Comparison of ENCODE assay signal across 34 cellular contexts in genomic region chr2:25023333-25023732, GRCh38.
"Had no signal": no experiment of that assay in that cellular context is flagged by ENCODE, and none has a peak within 500 bp of the region (broad histone marks: within the 10 kb centered on the region; RNA-seq: fewer than 3 reads in every experiment).

No MANE protein-coding gene starts in this region.

- H3K9me3 ChIP-seq: MG63 had no signal

- H3K4me3 ChIP-seq: MG63 had no signal

- H3K36me3 ChIP-seq: MG63 had no signal

- H3K27me3 ChIP-seq: MG63 had no signal

- DNase-seq: Karpas-422, Kasumi-1, MG63, MM.1S, MV-4-11, NCI-H1048, NCI-H1092, NCI-H1092 treated with DMSO at 0.1 percent for 48 hours, NCI-H1105, NCI-H1105 treated with DMSO at 0.1 percent for 48 hours, NCI-H1417, NCI-H1417 treated with DMSO at 0.1 percent for 48 hours, NCI-H1436, NCI-H1436 treated with DMSO at 0.1 percent for 48 hours, NCI-H146, NCI-H1694, NCI-H1694 treated with DMSO at 0.1 percent for 48 hours, NCI-H187, NCI-H187 treated with DMSO at 0.1 percent for 48 hours, NCI-H1930, NCI-H2029, NCI-H2029 treated with DMSO at 0.1 percent for 48 hours, NCI-H2081, NCI-H2081 treated with DMSO at 0.1 percent for 48 hours, NCI-H2107, NCI-H2171, NCI-H2171 treated with DMSO at 0.1 percent for 48 hours, NCI-H2227 treated with DMSO at 0.1 percent for 48 hours, NCI-H226, NCI-H345, NCI-H446 treated with DMSO at 0.1 percent for 48 hours, NCI-H510A, NCI-H510A treated with DMSO at 0.1 percent for 48 hours, NCI-H524 had no signal
